In the genomic region with DNA sequence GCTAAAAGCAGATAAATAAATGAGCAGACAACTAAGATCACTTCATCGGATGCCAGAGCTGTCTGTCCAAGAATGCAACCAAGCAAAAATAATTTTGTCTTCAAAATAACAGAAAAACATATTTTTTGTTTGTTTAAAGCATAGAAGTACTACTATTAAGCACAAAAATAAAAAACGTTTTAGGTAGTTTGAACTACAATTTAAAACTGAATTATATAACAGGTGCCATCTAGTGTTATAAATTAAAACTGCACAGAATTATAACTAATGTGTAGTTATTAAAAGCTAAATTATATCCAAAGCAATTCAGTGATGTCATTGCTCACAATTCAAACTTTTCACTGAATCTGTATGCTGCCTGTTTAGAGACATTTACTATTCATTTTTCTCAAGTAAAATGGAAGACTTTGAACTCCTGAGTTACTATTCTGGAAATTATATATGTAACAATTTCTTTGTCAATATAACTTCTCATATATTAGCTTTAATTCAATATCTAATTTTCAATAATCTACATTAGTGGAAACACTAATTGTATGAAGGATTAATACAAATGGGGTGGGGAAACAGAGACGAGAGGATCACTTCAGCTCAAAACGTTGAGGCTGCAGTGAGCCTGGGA, we compare ENCODE assay signal across 9 cellular contexts. TPM values are rescaled to one million over a fixed set of nuclear protein-coding genes. Genes with fewer than 3 reads are reported as not detected.
DNase-seq lines count a peak whose midpoint lies in the region; ATAC-seq and TF ChIP-seq lines count a peak whose summit lies in the region.
"Had no signal": no experiment of that assay in that cellular context is flagged by ENCODE, and none has a peak within 500 bp of the region (broad histone marks: within the 10 kb centered on the region; RNA-seq: fewer than 3 reads in every experiment).

No MANE protein-coding gene starts in this region.

- no TSS peak for BruUV-seq in PC-9 (replicated peaks; lab: Mats Ljungman, UMichigan)

- H3K4me1 ChIP-seq in PC-9 (replicated peaks; ENCODE audit: insufficient read depth) (no peaks in the 10 kb centered on the region), gastrocnemius medialis (peaks cover 0 to 9% of the 10 kb centered on the region in 2 donors)
- H3K4me1 ChIP-seq: SJSA1 had no signal

- DNase-seq in NCI-H82 (lab: John Stamatoyannopoulos, UW) (peak; percentile 9), NCI-H82 treated with DMSO at 0.1 percent for 48 hours (lab: John Stamatoyannopoulos, UW; ENCODE audit: unreplicated experiment) (no peak), PC-9 (no peak), gastrocnemius medialis (no peak), HuH-7.5 (ENCODE audit: low spot score) (no peak), NCI-H1930 (lab: John Stamatoyannopoulos, UW) (no peak), NCI-H1436 (lab: John Stamatoyannopoulos, UW) (no peak)

- no peak overlapping the region for H2AFZ ChIP-seq in PC-9

- H3F3A ChIP-seq in PC-9 (ENCODE audit: insufficient read depth, low read depth): 0 out of 2 replicates have a peak, but pooled peaks cover 4% of the 10 kb centered on the region

- peak; percentile 43 for ATAC-seq in esophagus mucosa
- peak in 1 of 2 donors; percentile 36 for ATAC-seq in gastrocnemius medialis

- H3K4me2 ChIP-seq in PC-9: no peak overlapping the region

- H3K9me3 ChIP-seq in PC-9 (ENCODE audit: insufficient read depth, low read depth) (no peaks in the 10 kb centered on the region), gastrocnemius medialis (no peaks in the 10 kb centered on the region)
- H3K9me3 ChIP-seq: SJSA1 had no signal

- H3K4me3 ChIP-seq in PC-9 (no peak overlapping the region), gastrocnemius medialis (no peak overlapping the region)
- H3K4me3 ChIP-seq: SJSA1 had no signal

- POLR2A ChIA-PET in PC-9 (lab: Charles Lee; ENCODE audit: unreplicated experiment): no interaction called here

- no peaks in the 10 kb centered on the region for H3K79me2 ChIP-seq in PC-9 (ENCODE audit: low read depth)

- H3K36me3 ChIP-seq in PC-9 (ENCODE audit: low read depth) (no peaks in the 10 kb centered on the region), gastrocnemius medialis (peaks cover 0 to 6% of the 10 kb centered on the region in 2 donors)
- H3K36me3 ChIP-seq: SJSA1 had no signal

- TF ChIP-seq POLR2A in gastrocnemius medialis (IDR thresholded peaks at IDR 0.05): no peak

- H3K9me2 ChIP-seq in PC-9 (ENCODE audit: insufficient read depth): no peaks in the 10 kb centered on the region

- in situ Hi-C loops in gastrocnemius medialis (cut with MboI; ENCODE audit: low sequenced_read_pairs in 4 of 4): loop anchor here (5.0 to 25.0 kb wide), 4 partner anchors 135 to 660 kb away; no protein-coding TSS in a partner anchor

- intact Hi-C loops in PC-9 (cut with micrococcal nuclease; ENCODE audit: unreplicated experiment): loop anchor here (5.0 to 10.0 kb wide), 2 partner anchors 220 to 648 kb away; no protein-coding TSS in a partner anchor
- intact Hi-C loops in gastrocnemius medialis (cut with DNase I; ENCODE audit: low total_unique reads): loop anchor here (1.0 to 10.0 kb wide), 3 partner anchors 140 to 648 kb away; no protein-coding TSS in a partner anchor

- H3K27me3 ChIP-seq in PC-9 (ENCODE audit: insufficient read depth, low read depth) (no peaks in the 10 kb centered on the region), gastrocnemius medialis (no peaks in the 10 kb centered on the region)
- H3K27me3 ChIP-seq: SJSA1 had no signal

- H3K27ac ChIP-seq in PC-9 (no peak overlapping the region), gastrocnemius medialis (no peak overlapping the region)
- H3K27ac ChIP-seq: SJSA1 had no signal

- CTCF ChIA-PET in PC-9 (lab: Charles Lee): interaction anchor here (1.2 kb wide), 1 partner anchor 222 kb away, joined by 5 read pairs; no protein-coding TSS in a partner anchor

- no peaks in the 10 kb centered on the region for H4K20me1 ChIP-seq in PC-9 (ENCODE audit: insufficient read depth)

- TF ChIP-seq CTCF in PC-9 (conservative IDR thresholded peaks at IDR 0.05): peak; percentile 75
- TF ChIP-seq CTCF in gastrocnemius medialis (IDR thresholded peaks at IDR 0.05 in 4 of 5, conservative IDR thresholded peaks at IDR 0.05 in 1 of 5): peak; percentile 51 to 69 (median 61)

RNA-seq across cellular contexts. Expression of a gene that starts 29.5 kb away (rescaled TPM):
- total RNA-seq in PC-9 (2021): 7.0 and 10.9 TPM in 2 replicates
- total RNA-seq in esophagus mucosa: 14.6 TPM
- 10 to 100 TPM in 2 of 4 donors, 1 to 10 TPM in 2; 3.2 to 11.9 (median 10.3) TPM for total RNA-seq in gastrocnemius medialis

RNA-seq across cellular contexts. Expression of a gene that starts 29.9 kb away (rescaled TPM):
- total RNA-seq in PC-9 (2021): 17.9 and 19.0 TPM in 2 replicates
- 8.3 TPM for total RNA-seq in esophagus mucosa
- total RNA-seq in gastrocnemius medialis: 10 to 100 TPM in 1 of 4 donors, 1 to 10 TPM in 3; 5.1 to 10.3 (median 6.3) TPM

RNA-seq across cellular contexts. Expression of a gene that starts 43.7 kb away (rescaled TPM):
- total RNA-seq in PC-9 (2021) (not detected in 2 replicates), esophagus mucosa (120 TPM), gastrocnemius medialis (under 1 TPM in 2 of 4 donors, not detected in 2; 0.52 to 0.97 TPM)
- total RNA-seq: SJSA1 had no signal

Comparison
In these comparisons a context has a peak if more than half of its experiments do, and no peak if none do; other contexts are left out.
1. RNA of a gene that starts 43.7 kb away (total RNA-seq): 120 TPM in esophagus mucosa (single experiment); 0.52 to 0.97 TPM in gastrocnemius medialis and not detected in PC-9; every median in the first group is over 10 times any median in the second.